1 cellular context compared by ENCODE assay signal in the genomic region with DNA sequence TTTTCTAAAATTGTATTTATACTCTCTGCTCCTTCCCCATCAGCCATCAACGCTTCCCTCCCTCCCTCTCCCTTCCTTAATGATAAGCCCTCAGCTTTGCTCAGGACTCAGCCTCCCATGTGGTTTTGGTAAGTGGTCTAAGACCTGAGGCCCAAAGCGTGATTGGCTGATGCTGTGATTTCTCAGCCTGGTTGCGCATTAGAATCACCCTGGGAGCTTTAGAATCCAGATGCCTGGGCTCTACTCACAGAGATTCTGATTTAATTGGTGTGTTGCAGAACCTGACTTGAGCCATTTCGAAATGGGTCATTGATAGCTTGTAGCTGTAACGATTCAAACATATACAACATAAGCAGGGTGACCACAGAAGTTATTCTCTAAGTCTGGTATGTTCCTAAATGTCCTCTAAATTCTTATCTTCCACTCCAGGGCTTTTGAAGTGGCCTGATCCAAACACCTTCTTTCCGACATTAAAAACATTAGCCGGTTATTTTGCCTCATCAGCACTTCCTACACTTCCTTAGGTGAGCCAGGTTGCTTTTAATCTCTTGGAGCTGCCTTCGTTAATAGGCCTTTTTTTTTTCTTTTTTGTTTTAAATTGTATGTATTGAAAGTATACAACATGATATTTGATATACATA.
TF ChIP-seq lines count a peak whose summit lies in the region.

No MANE protein-coding gene starts in this region.

TF ChIP-seq in H1, 55 proteins besides CTCF, POLR2A, EP300 and RAD21:
- TF ChIP-seq BACH1 (IDR thresholded peaks at IDR 0.05; ENCODE audit: low read length) (no peak), MAFK (IDR thresholded peaks at IDR 0.05; ENCODE audit: low read depth, low read length) (peak; percentile 83)
